ENCODE assay signal across 8 cellular contexts in the genomic region with DNA sequence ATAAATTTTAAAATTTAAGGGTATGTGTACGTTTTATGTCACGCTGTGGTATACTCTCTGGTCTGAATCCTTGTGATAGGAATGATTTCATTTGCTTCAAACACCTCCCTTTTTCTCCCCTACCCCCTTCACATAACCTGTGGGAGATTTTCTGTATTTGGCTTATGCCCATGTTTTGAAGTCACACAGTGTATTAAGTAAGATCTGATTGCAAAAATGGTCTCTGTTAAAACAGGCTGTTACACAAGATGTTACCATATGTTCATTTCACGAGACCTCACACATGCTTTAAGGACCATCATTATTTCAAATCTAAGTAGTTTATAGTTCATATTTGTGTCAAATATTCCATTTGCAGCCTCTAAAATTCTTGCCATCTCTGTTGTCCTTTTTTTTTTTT.
DNase-seq lines count a peak whose midpoint lies in the region; ATAC-seq lines count a peak whose summit lies in the region.
"Had no signal": no experiment of that assay in that cellular context is flagged by ENCODE, and none has a peak within 500 bp of the region (broad histone marks: within the 10 kb centered on the region; RNA-seq: fewer than 3 reads in every experiment).

No MANE protein-coding gene starts in this region.

- H2BK5ac ChIP-seq in mesenchymal stem cell (ENCODE audit: low read depth, low read length, poor library complexity, severe bottlenecking) = no peak overlapping the region

- peaks cover 3% of the 10 kb centered on the region for H3K36me3 Mint-ChIP-seq in IgD-negative memory B cell
- peaks cover 21% of the 10 kb centered on the region for H3K36me3 Mint-ChIP-seq in activated T-helper 17 cell treated with anti-CD3 and anti-CD28 coated beads, Interleukin-2, amount 50 U/mL, for 72 hours (ENCODE audit: low read depth)

- no peaks in the 10 kb centered on the region for H3K36me3 ChIP-seq in mesenchymal stem cell (ENCODE audit: control insufficient read depth in 1 of 2, insufficient read depth in 2 of 2, low read depth in 1 of 2, low read length in 2 of 2)

- H3K23ac ChIP-seq in mesenchymal stem cell (ENCODE audit: low read length in 2 of 2) = no peak overlapping the region

- peak overlapping the region; percentile 47 to 91 (median 77) for H3K4me3 Mint-ChIP-seq in IgD-negative memory B cell
- H3K4me3 Mint-ChIP-seq in activated T-helper 17 cell treated with anti-CD3 and anti-CD28 coated beads, Interleukin-2, amount 50 U/mL, for 72 hours = peak overlapping the region; percentile 89

- H3K18ac ChIP-seq in mesenchymal stem cell (ENCODE audit: low read depth in 1 of 2, low read length in 2 of 2) = no peak overlapping the region

- no peaks in the 10 kb centered on the region for H3K27me3 ChIP-seq in mesenchymal stem cell (ENCODE audit: control insufficient read depth in 1 of 2, insufficient read depth in 1 of 2, low read length in 2 of 2)

- no peak overlapping the region for H2AK5ac ChIP-seq in mesenchymal stem cell (ENCODE audit: low read length, severe bottlenecking)

- WGBS in mesenchymal stem cell = no CpG with 5 or more reads among the region's 3 CpGs

- H3K4me3 ChIP-seq in mesenchymal stem cell (ENCODE audit: insufficient read depth in 1 of 2, low read depth in 1 of 2, low read length in 2 of 2) = no peak overlapping the region

- no peaks in the 10 kb centered on the region for H3K27me3 Mint-ChIP-seq in IgD-negative memory B cell
- H3K27me3 Mint-ChIP-seq in activated T-helper 17 cell treated with anti-CD3 and anti-CD28 coated beads, Interleukin-2, amount 50 U/mL, for 72 hours = no peaks in the 10 kb centered on the region

- no peak overlapping the region for H3K9ac ChIP-seq in mesenchymal stem cell (ENCODE audit: low read length)

- no peaks in the 10 kb centered on the region for H3K4me1 ChIP-seq in mesenchymal stem cell (ENCODE audit: control insufficient read depth, insufficient read depth, low read depth, low read length)

- in situ Hi-C loops in G401 (cut with HindIII; ENCODE audit: low sequenced_read_pairs) = no loop called here

- ATAC-seq in activated T-helper 17 cell treated with anti-CD3 and anti-CD28 coated beads, Interleukin-2, amount 50 U/mL, for 72 hours (replicated peaks) = no peak

- H2BK12ac ChIP-seq in mesenchymal stem cell (ENCODE audit: low read length in 2 of 2) = no peak overlapping the region

- H3K4me2 ChIP-seq in mesenchymal stem cell (ENCODE audit: low read length, poor library complexity, severe bottlenecking) = no peak overlapping the region

- H2BK120ac ChIP-seq in mesenchymal stem cell (ENCODE audit: low read depth, low read length) = no peak overlapping the region

- DNase-seq in DMS 273 (lab: John Stamatoyannopoulos, UW; ENCODE audit: unreplicated experiment) = peak; percentile 84
- DNase-seq in mesenchymal stem cell = peak; percentile 12
- no peak for DNase-seq in G401 (ENCODE audit: low spot score)
- no peak for DNase-seq in glomerular visceral epithelial cell (ENCODE audit: extremely low spot score)
- DNase-seq in dedifferentiated amniotic fluid mesenchymal stem cell (ENCODE audit: extremely low spot score) = no peak
- DNase-seq: NCI-H526 treated with DMSO at 0.1 percent for 48 hours had no signal

- H2BK15ac ChIP-seq in mesenchymal stem cell (ENCODE audit: low read depth, poor library complexity, severe bottlenecking) = no peak overlapping the region

- H2AFZ ChIP-seq in mesenchymal stem cell (ENCODE audit: low read depth, low read length) = no peak overlapping the region

- no peak overlapping the region for H3K27ac ChIP-seq in mesenchymal stem cell (ENCODE audit: low read length, poor library complexity, severe bottlenecking)

- peaks cover 59 to 76% (median 63%) of the 10 kb centered on the region in 3 donors for H3K4me1 Mint-ChIP-seq in IgD-negative memory B cell
- peaks cover 66% of the 10 kb centered on the region for H3K4me1 Mint-ChIP-seq in activated T-helper 17 cell treated with anti-CD3 and anti-CD28 coated beads, Interleukin-2, amount 50 U/mL, for 72 hours

- no peaks in the 10 kb centered on the region for H3K9me3 ChIP-seq in mesenchymal stem cell (ENCODE audit: control insufficient read depth, low read length)

- H3K27ac Mint-ChIP-seq in IgD-negative memory B cell = peak overlapping the region; percentile 92 to 97 (median 93)
- peak overlapping the region; percentile 91 for H3K27ac Mint-ChIP-seq in activated T-helper 17 cell treated with anti-CD3 and anti-CD28 coated beads, Interleukin-2, amount 50 U/mL, for 72 hours

- H3K79me1 ChIP-seq in mesenchymal stem cell (replicated peaks; ENCODE audit: low read length, poor library complexity, severe bottlenecking) = peaks cover 15% of the 10 kb centered on the region

- H4K8ac ChIP-seq in mesenchymal stem cell (ENCODE audit: low read length) = no peak overlapping the region

- H3K9me3 Mint-ChIP-seq in IgD-negative memory B cell = no peaks in the 10 kb centered on the region
- H3K9me3 Mint-ChIP-seq in activated T-helper 17 cell treated with anti-CD3 and anti-CD28 coated beads, Interleukin-2, amount 50 U/mL, for 72 hours = no peaks in the 10 kb centered on the region

- H4K91ac ChIP-seq in mesenchymal stem cell (ENCODE audit: low read length) = no peak overlapping the region

- no peak overlapping the region for H3K4ac ChIP-seq in mesenchymal stem cell (ENCODE audit: low read depth in 1 of 2, low read length in 2 of 2)

- H3K14ac ChIP-seq in mesenchymal stem cell (ENCODE audit: low read length in 2 of 2) = no peak overlapping the region

Comparison
In these comparisons a context has a peak if more than half of its experiments do, and no peak if none do; other contexts are left out.
1. DNase-seq: peak in DMS 273 (single experiment) and mesenchymal stem cell (single experiment); none in G401 (single experiment), glomerular visceral epithelial cell (single experiment) and dedifferentiated amniotic fluid mesenchymal stem cell (single experiment).